ENCODE assay signal across 27 cellular contexts in genomic region chr3:46146021-46146420, GRCh38.
"Had no signal": no experiment of that assay in that cellular context is flagged by ENCODE, and none has a peak within 500 bp of the region (broad histone marks: within the 10 kb centered on the region; RNA-seq: fewer than 3 reads in every experiment).

No MANE protein-coding gene starts in this region.

- H3K4me1 ChIP-seq: foreskin keratinocyte, gastrocnemius medialis had no signal

- FAIRE-seq: astrocyte, bronchial epithelial cell had no signal

- H3K27ac Mint-ChIP-seq: activated CD4-positive, alpha-beta memory T cell treated with anti-CD3 and anti-CD28 coated beads for 36 hours; activated CD4-positive, alpha-beta T cell treated with anti-CD3 and anti-CD28 coated beads for 36 hours; activated CD4-positive, alpha-beta T cell treated with anti-CD3 and anti-CD28 coated beads, Interleukin-2, amount 10 ng/mL, durations not matched to agents 24 days and 14 days; activated naive CD4-positive, alpha-beta T cell treated with anti-CD3 and anti-CD28 coated beads for 36 hours; activated naive CD4-positive, alpha-beta T cell treated with anti-CD3 and anti-CD28 coated beads, Interleukin-2, amount 50 U/mL, for 24 hours; activated naive CD8-positive, alpha-beta T cell treated with anti-CD3 and anti-CD28 coated beads for 36 hours; activated T-helper 2 cell treated with anti-CD3 and anti-CD28 coated beads, Interferon-gamma antibody, Interleukin-2, Interleukin-4, amounts not matched to agents 10 μg/mL and 5 μg/mL and 100 μg/mL, durations not matched to agents 14 hours and 24 hours and 36 hours had no signal

- H3K4me1 Mint-ChIP-seq: activated naive CD4-positive, alpha-beta T cell treated with anti-CD3 and anti-CD28 coated beads, Interleukin-2, amount 50 U/mL, for 24 hours had no signal

- H3K36me3 ChIP-seq: brain microvascular endothelial cell, esophagus muscularis mucosa, gastrocnemius medialis, heart right ventricle had no signal

- H3K9me3 Mint-ChIP-seq: activated CD4-positive, alpha-beta memory T cell treated with anti-CD3 and anti-CD28 coated beads for 36 hours; activated naive CD4-positive, alpha-beta T cell treated with anti-CD3 and anti-CD28 coated beads for 36 hours; central memory CD8-positive, alpha-beta T cell; effector memory CD8-positive, alpha-beta T cell had no signal

- H3K27me3 ChIP-seq: brain microvascular endothelial cell, esophagus muscularis mucosa, foreskin keratinocyte, gastrocnemius medialis had no signal

- DNase-seq: activated CD4-positive, alpha-beta memory T cell treated with anti-CD3 and anti-CD28 coated beads for 36 hours; activated CD4-positive, alpha-beta T cell treated with anti-CD3 and anti-CD28 coated beads for 36 hours; activated CD4-positive, alpha-beta T cell treated with anti-CD3 and anti-CD28 coated beads, Interleukin-2, amount 10 ng/mL, durations not matched to agents 24 days and 14 days; activated CD4-positive, CD25-positive, alpha-beta regulatory T cell; activated CD4-positive, CD25-positive, alpha-beta regulatory T cell treated with anti-CD3 and anti-CD28 coated beads, Interleukin-2, amount 50 U/mL, for 72 hours; activated CD8-positive, alpha-beta memory T cell treated with anti-CD3 and anti-CD28 coated beads for 24 hours; activated effector memory CD4-positive, alpha-beta T cell treated with anti-CD3 and anti-CD28 coated beads, Interleukin-2, amount 50 U/mL, for 16 hours; activated naive CD4-positive, alpha-beta T cell treated with anti-CD3 and anti-CD28 coated beads for 36 hours; activated naive CD8-positive, alpha-beta T cell treated with anti-CD3 and anti-CD28 coated beads for 36 hours; activated T-cell treated with anti-CD3 and anti-CD28 coated beads, Interleukin-2, amount 50 U/mL, for 4 hours; amniotic stem cell; anterior cingulate cortex; brain microvascular endothelial cell; dermis blood vessel endothelial cell; effector CD4-positive, alpha-beta T cell; effector memory CD8-positive, alpha-beta T cell; erythroblast; foreskin keratinocyte; gastrocnemius medialis; heart right ventricle had no signal

- H3K36me3 Mint-ChIP-seq: activated CD4-positive, alpha-beta memory T cell treated with anti-CD3 and anti-CD28 coated beads for 36 hours; activated naive CD4-positive, alpha-beta T cell treated with anti-CD3 and anti-CD28 coated beads, Interleukin-2, amount 50 U/mL, for 24 hours; activated naive CD8-positive, alpha-beta T cell treated with anti-CD3 and anti-CD28 coated beads for 36 hours had no signal

- ATAC-seq: activated CD4-positive, alpha-beta T cell treated with anti-CD3 and anti-CD28 coated beads for 36 hours; activated T-cell treated with anti-CD3 and anti-CD28 coated beads, Interleukin-2, amount 50 U/mL, for 4 hours; foreskin keratinocyte; heart right ventricle had no signal

- H3K9me3 ChIP-seq: esophagus muscularis mucosa, gastrocnemius medialis, heart right ventricle had no signal

- H3K27me3 Mint-ChIP-seq: activated CD4-positive, alpha-beta memory T cell treated with anti-CD3 and anti-CD28 coated beads for 36 hours; activated CD4-positive, alpha-beta T cell treated with anti-CD3 and anti-CD28 coated beads for 36 hours; activated naive CD8-positive, alpha-beta T cell treated with anti-CD3 and anti-CD28 coated beads for 36 hours; central memory CD8-positive, alpha-beta T cell; effector memory CD8-positive, alpha-beta T cell had no signal

- H3K4me3 ChIP-seq: coronary artery, esophagus muscularis mucosa, gastrocnemius medialis, heart right ventricle had no signal

- H3K27ac ChIP-seq: brain microvascular endothelial cell, coronary artery, esophagus muscularis mucosa, foreskin keratinocyte, gastrocnemius medialis, heart right ventricle had no signal

- H3K4me3 Mint-ChIP-seq: activated CD4-positive, alpha-beta memory T cell treated with anti-CD3 and anti-CD28 coated beads for 36 hours; activated CD4-positive, alpha-beta T cell treated with anti-CD3 and anti-CD28 coated beads for 36 hours; activated CD4-positive, alpha-beta T cell treated with anti-CD3 and anti-CD28 coated beads, Interleukin-2, amount 10 ng/mL, durations not matched to agents 24 days and 14 days; activated naive CD4-positive, alpha-beta T cell treated with anti-CD3 and anti-CD28 coated beads for 36 hours; activated naive CD4-positive, alpha-beta T cell treated with anti-CD3 and anti-CD28 coated beads, Interleukin-2, amount 50 U/mL, for 24 hours; activated naive CD8-positive, alpha-beta T cell treated with anti-CD3 and anti-CD28 coated beads for 36 hours; activated T-cell treated with anti-CD3 and anti-CD28 coated beads, Interleukin-2, amount 50 U/mL, for 4 hours; central memory CD8-positive, alpha-beta T cell had no signal
